Comparison of ENCODE assay signal across 8 cellular contexts in the genomic region with DNA sequence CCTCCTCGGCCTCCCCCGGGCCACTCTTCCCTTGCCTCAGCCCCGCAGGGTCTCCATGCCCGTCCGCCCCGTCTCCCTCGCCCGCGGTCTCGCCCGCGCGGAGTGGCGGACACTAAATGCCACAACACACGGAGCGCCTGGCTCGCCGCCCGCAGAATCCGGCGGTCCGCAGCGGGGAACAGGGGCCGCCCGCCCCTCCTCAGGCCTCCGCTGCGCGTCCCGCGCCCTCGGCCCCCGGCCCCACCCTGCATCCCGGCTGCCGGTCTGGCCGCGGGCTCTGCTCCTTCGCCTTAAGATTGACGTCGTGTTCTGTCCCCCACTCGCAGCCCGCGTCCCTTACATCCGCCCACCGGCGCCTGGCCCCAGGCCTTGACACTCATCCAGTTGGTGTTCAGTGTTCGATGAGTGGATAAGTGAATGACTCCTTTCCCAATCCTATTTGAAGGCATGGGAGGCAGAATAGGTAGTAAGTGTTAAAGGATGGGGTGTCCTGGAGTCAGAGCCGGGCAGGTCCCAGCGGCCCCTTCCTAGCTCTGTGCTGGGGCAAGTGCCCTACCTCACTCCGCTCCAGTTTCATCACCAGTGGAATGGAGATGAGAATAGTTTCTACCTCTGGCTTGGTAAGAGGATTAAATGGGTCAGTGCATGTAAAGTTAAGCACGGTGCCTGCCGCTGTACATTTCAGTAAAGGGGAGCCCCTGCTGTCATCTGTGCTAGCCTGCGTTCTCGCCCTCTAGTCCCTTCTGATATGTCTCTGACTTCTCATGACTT. TPM values are rescaled to one million over a fixed set of nuclear protein-coding genes. Genes with fewer than 3 reads are reported as not detected.
A peak's percentile ranks its signal among the peaks of the same experiment; 100 is the strongest.
DNase-seq lines count a peak whose midpoint lies in the region; ATAC-seq and TF ChIP-seq lines count a peak whose summit lies in the region.

No MANE protein-coding gene starts in this region.

- CTCF ChIA-PET in activated CD8-positive, alpha-beta T cell treated with anti-CD3 and anti-CD28 coated beads for 36 hours (lab: Charles Lee) = interaction anchor here (1.0 kb wide), 1 partner anchor 201 kb away, joined by 3 read pairs; no protein-coding TSS in a partner anchor

- TF ChIP-seq POLR2A in tibial nerve (IDR thresholded peaks at IDR 0.05) = no peak

- no peak for TF ChIP-seq EP300 in tibial nerve (IDR thresholded peaks at IDR 0.05)

- H3K36me3 ChIP-seq in tibial nerve = peaks cover 0 to 6% (median 1%) of the 10 kb centered on the region in 3 donors

- H3K4me3 Mint-ChIP-seq in activated CD8-positive, alpha-beta T cell treated with anti-CD3 and anti-CD28 coated beads for 36 hours = no peak overlapping the region
- H3K4me3 Mint-ChIP-seq in natural killer cell = no peak overlapping the region

- POLR2A ChIA-PET in activated CD8-positive, alpha-beta T cell treated with anti-CD3 and anti-CD28 coated beads for 36 hours (lab: Charles Lee) = interaction anchor here (1.0 to 2.1 kb wide), 7 partner anchors 8 to 58 kb away, joined by 3 to 10 read pairs (median 5); a partner anchor contains a TSS

- peak; percentile 21 for ATAC-seq in GM21576 (IDR thresholded peaks at IDR 0.05; ENCODE audit: unreplicated experiment)
- peak; percentile 3 for ATAC-seq in activated CD8-positive, alpha-beta T cell treated with anti-CD3 and anti-CD28 coated beads for 36 hours
- peak in 2 of 3 donors; percentile 11 to 21 for ATAC-seq in natural killer cell

- H3K4me3 ChIP-seq in Jurkat, Clone E6-1 (ENCODE audit: low read length) = peak overlapping the region; percentile 65
- peak overlapping the region; percentile 76 to 96 (median 92) for H3K4me3 ChIP-seq in tibial nerve

- peaks cover 0 to 51% (median 23%) of the 10 kb centered on the region in 4 donors for H3K4me1 ChIP-seq in tibial nerve

- in situ Hi-C loops in G401 (cut with HindIII; ENCODE audit: low sequenced_read_pairs) = no loop called here

- no peak for TF ChIP-seq CTCF in activated CD8-positive, alpha-beta T cell treated with anti-CD3 and anti-CD28 coated beads for 36 hours (IDR thresholded peaks at IDR 0.05)
- TF ChIP-seq CTCF in natural killer cell (IDR thresholded peaks at IDR 0.05) (no peak), tibial nerve (IDR thresholded peaks at IDR 0.05) (no peak)

- H3K9me3 Mint-ChIP-seq in activated CD8-positive, alpha-beta T cell treated with anti-CD3 and anti-CD28 coated beads for 36 hours = no peaks in the 10 kb centered on the region
- H3K9me3 Mint-ChIP-seq in natural killer cell = no peaks in the 10 kb centered on the region

- WGBS in tibial nerve, 2 donors = 3 to 5% methylated on average over 23 to 38 of the region's 53 CpGs

- peaks cover 8% of the 10 kb centered on the region for H3K36me3 Mint-ChIP-seq in activated CD8-positive, alpha-beta T cell treated with anti-CD3 and anti-CD28 coated beads for 36 hours (ENCODE audit: low read depth)
- H3K36me3 Mint-ChIP-seq in natural killer cell = no peaks in the 10 kb centered on the region

- DNase-seq in G401 (ENCODE audit: low spot score) (peak; percentile 48), fibroblast of gingiva (ENCODE audit: low read depth) (peak; percentile 27), natural killer cell (peak; percentile 40), tibial nerve (ENCODE audit: low spot score in 2 of 2) (peak in 1 of 2 donors; percentile 38), NCI-H2196 (lab: John Stamatoyannopoulos, UW; ENCODE audit: unreplicated experiment) (no peak)
- DNase-seq in Jurkat, Clone E6-1 (ENCODE audit: low read depth, low spot score) = no peak
- peak; percentile 56 for DNase-seq in activated CD8-positive, alpha-beta T cell treated with anti-CD3 and anti-CD28 coated beads for 36 hours

- H3K9me3 ChIP-seq in tibial nerve = no peaks in the 10 kb centered on the region

- H3K27ac ChIP-seq in tibial nerve = peak overlapping the region; percentile 94 to 98 (median 96)

- H3K27me3 ChIP-seq in tibial nerve = no peaks in the 10 kb centered on the region

- peak overlapping the region; percentile 85 for H3K27ac Mint-ChIP-seq in activated CD8-positive, alpha-beta T cell treated with anti-CD3 and anti-CD28 coated beads for 36 hours
- no peak overlapping the region for H3K27ac Mint-ChIP-seq in natural killer cell

- H3K27me3 Mint-ChIP-seq in activated CD8-positive, alpha-beta T cell treated with anti-CD3 and anti-CD28 coated beads for 36 hours = no peaks in the 10 kb centered on the region
- H3K27me3 Mint-ChIP-seq in natural killer cell (ENCODE audit: low read depth in 2 of 2) = no peaks in the 10 kb centered on the region

- peaks cover 38% of the 10 kb centered on the region for H3K4me1 Mint-ChIP-seq in activated CD8-positive, alpha-beta T cell treated with anti-CD3 and anti-CD28 coated beads for 36 hours (ENCODE audit: low read depth)
- peaks cover 22 to 35% of the 10 kb centered on the region in 2 donors for H3K4me1 Mint-ChIP-seq in natural killer cell

- intact Hi-C loops in activated CD8-positive, alpha-beta T cell treated with anti-CD3 and anti-CD28 coated beads for 36 hours (cut with micrococcal nuclease) = no loop called here
- intact Hi-C loops in natural killer cell (cut with micrococcal nuclease) = loop anchor here (2.0 to 10.0 kb wide), 2 partner anchors 151 to 229 kb away; a partner anchor contains a TSS

RNA-seq across cellular contexts. Expression of a gene that starts 0.6 kb away (rescaled TPM):
- 5.8 and 8.5 TPM in 2 replicates for total RNA-seq in G401 (2014; rRNA removed; shearing (Covaris generic))
- 6.5 TPM for polyA plus RNA-seq in Jurkat, Clone E6-1 (2012; ENCODE audit: insufficient read depth, insufficient read length)
- total RNA-seq in activated CD8-positive, alpha-beta T cell treated with anti-CD3 and anti-CD28 coated beads for 36 hours = 1 to 10 TPM; 4.7 to 5.0 TPM
- 10 to 100 TPM; 10.8 to 18.6 (median 15.3) TPM for total RNA-seq in natural killer cell
- total RNA-seq in tibial nerve = 10 to 100 TPM; 21.2 to 77.7 (median 32.8) TPM

RNA-seq across cellular contexts. Expression of a gene that starts 0.7 kb away (rescaled TPM):
- 70.8 and 73.9 TPM in 2 replicates for total RNA-seq in G401 (2014; rRNA removed; shearing (Covaris generic))
- polyA plus RNA-seq in Jurkat, Clone E6-1 (2012; ENCODE audit: insufficient read depth, insufficient read length) = 58.2 TPM
- total RNA-seq in activated CD8-positive, alpha-beta T cell treated with anti-CD3 and anti-CD28 coated beads for 36 hours = 10 to 100 TPM; 47.8 to 52.2 TPM
- 10 to 100 TPM; 22.4 to 30.0 (median 23.3) TPM for total RNA-seq in natural killer cell
- total RNA-seq in tibial nerve = 10 to 100 TPM; 21.2 to 40.2 (median 31.2) TPM

RNA-seq across cellular contexts. Expression of a gene that starts 43.8 kb away (rescaled TPM):
- total RNA-seq in G401 (2014; rRNA removed; shearing (Covaris generic)) = 13.2 and 16.4 TPM in 2 replicates
- 16.5 TPM for polyA plus RNA-seq in Jurkat, Clone E6-1 (2012; ENCODE audit: insufficient read depth, insufficient read length)
- total RNA-seq in activated CD8-positive, alpha-beta T cell treated with anti-CD3 and anti-CD28 coated beads for 36 hours = 10 to 100 TPM; 16.7 to 18.6 TPM
- total RNA-seq in natural killer cell (10 to 100 TPM; 13.3 to 20.4 (median 18.1) TPM), tibial nerve (10 to 100 TPM; 10.6 to 19.9 (median 13.8) TPM)

RNA-seq across cellular contexts. Expression of a gene that starts 58.4 kb away (rescaled TPM):
- 11.3 and 20.6 TPM in 2 replicates for total RNA-seq in G401 (2014; rRNA removed; shearing (Covaris generic))
- polyA plus RNA-seq in Jurkat, Clone E6-1 (2012; ENCODE audit: insufficient read depth, insufficient read length) = 9.6 TPM
- total RNA-seq in activated CD8-positive, alpha-beta T cell treated with anti-CD3 and anti-CD28 coated beads for 36 hours = 1 to 10 TPM; 6.2 to 6.6 TPM
- total RNA-seq in natural killer cell (1 to 10 TPM; 3.9 to 6.5 (median 4.7) TPM), tibial nerve (10 to 100 TPM; 27.6 to 29.3 (median 28.8) TPM)

Comparison
In these comparisons a context has a peak if more than half of its experiments do, and no peak if none do; other contexts are left out.
1. DNase-seq: peak in G401 (single experiment), activated CD8-positive, alpha-beta T cell treated with anti-CD3 and anti-CD28 coated beads for 36 hours (single experiment), fibroblast of gingiva (single experiment) and natural killer cell (single experiment); none in Jurkat, Clone E6-1 (single experiment) and NCI-H2196 (single experiment).
2. Peak in every context shown above with its lines, with median percentiles within 50 percentile points of each other: ATAC-seq.